ENCODE assay signal across 8 cellular contexts in the genomic region with DNA sequence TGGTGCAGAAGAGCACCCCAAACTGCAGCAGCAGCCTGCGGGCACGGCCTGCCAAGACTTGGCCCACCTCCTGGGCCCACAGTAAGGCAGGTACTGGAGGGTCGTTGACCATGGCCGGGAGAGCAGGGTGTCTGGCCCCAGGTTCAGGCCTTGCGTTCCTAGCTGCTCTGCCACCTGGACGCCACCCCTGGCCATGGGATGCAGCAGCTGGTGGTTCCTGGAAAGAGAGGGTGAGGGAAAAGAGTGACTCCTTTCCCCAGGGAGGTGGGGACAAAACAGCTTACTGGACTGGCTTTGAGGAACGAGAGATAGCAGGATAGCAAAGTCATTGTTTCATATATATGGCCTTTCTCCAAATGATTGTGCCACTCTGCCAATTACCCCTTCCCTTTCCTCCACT. TPM values are rescaled to one million over a fixed set of nuclear protein-coding genes. Genes with fewer than 3 reads are reported as not detected.
DNase-seq lines count a peak whose midpoint lies in the region; ATAC-seq and TF ChIP-seq lines count a peak whose summit lies in the region.

No MANE protein-coding gene starts in this region.

- no peaks in the 10 kb centered on the region for H3K79me2 ChIP-seq in parathyroid adenoma

- peak overlapping the region; percentile 76 for H3K4me2 ChIP-seq in parathyroid adenoma (ENCODE audit: low read length)

- H3K9ac ChIP-seq in parathyroid adenoma = no peak overlapping the region

- no peak for TF ChIP-seq POLR2A in erythroblast (IDR thresholded peaks at IDR 0.05; ENCODE audit: low read length)

- H2AFZ ChIP-seq in parathyroid adenoma = peak overlapping the region; percentile 68

- H3K4me3 ChIP-seq in SJCRH30 (peak overlapping the region; percentile 64), parathyroid adenoma (ENCODE audit: low read depth, low read length) (peak overlapping the region; percentile 78)

- peak; percentile 59 for DNase-seq in NCI-H748 (lab: John Stamatoyannopoulos, UW; ENCODE audit: unreplicated experiment)
- no peak for DNase-seq in NCI-H748 treated with DMSO at 0.1 percent for 48 hours (lab: John Stamatoyannopoulos, UW)
- no peak for DNase-seq in SJCRH30
- peak; percentile 64 to 71 for DNase-seq in erythroblast (lab: John Stamatoyannopoulos, UW)
- DNase-seq in GM10266 (ENCODE audit: extremely low spot score) = no peak

- H3K27me3 ChIP-seq in SJCRH30 = no peaks in the 10 kb centered on the region
- no peaks in the 10 kb centered on the region for H3K27me3 ChIP-seq in parathyroid adenoma (ENCODE audit: control insufficient read depth, insufficient read depth, low read length)

- TF ChIP-seq CTCF in parathyroid adenoma (IDR thresholded peaks at IDR 0.05) (no peak), GM10266 (IDR thresholded peaks at IDR 0.05; ENCODE audit: control insufficient read depth, insufficient read depth, low read depth, missing control alignments) (no peak)

- H3K4me1 ChIP-seq in SJCRH30 = peaks cover 11% of the 10 kb centered on the region
- H3K4me1 ChIP-seq in parathyroid adenoma = peaks cover 7% of the 10 kb centered on the region

- H3K36me3 ChIP-seq in SJCRH30 (peaks cover 15% of the 10 kb centered on the region), parathyroid adenoma (ENCODE audit: control insufficient read depth, insufficient read depth, low read length) (no peaks in the 10 kb centered on the region)

- ATAC-seq in HG03342 (IDR thresholded peaks at IDR 0.05; ENCODE audit: unreplicated experiment) = no peak
- ATAC-seq in GM21737 (IDR thresholded peaks at IDR 0.05; ENCODE audit: unreplicated experiment) = no peak

- H3K27ac ChIP-seq in SJCRH30 (peak overlapping the region; percentile 38; the same call in 1 of the 2 replicates), parathyroid adenoma (peak overlapping the region; percentile 78)

- no peaks in the 10 kb centered on the region for H3K9me3 ChIP-seq in SJCRH30 (replicated peaks)
- no peaks in the 10 kb centered on the region for H3K9me3 ChIP-seq in parathyroid adenoma (ENCODE audit: control insufficient read depth, low read length)

RNA-seq across cellular contexts. Expression of a gene that starts 1.8 kb away (rescaled TPM):
- total RNA-seq in SJCRH30 (2014; rRNA removed; shearing (Covaris generic)) = 24.3 and 26.1 TPM in 2 replicates

RNA-seq across cellular contexts. Expression of a gene that starts 2.1 kb away (rescaled TPM):
- total RNA-seq in SJCRH30 (2014; rRNA removed; shearing (Covaris generic)) = not detected in 2 replicates

RNA-seq across cellular contexts. Expression of a gene that starts 16.1 kb away (rescaled TPM):
- total RNA-seq in SJCRH30 (2014; rRNA removed; shearing (Covaris generic)) = 0.55 and 0.73 TPM in 2 replicates

RNA-seq across cellular contexts. Expression of a gene that starts 21.9 kb away (rescaled TPM):
- 16.7 and 21.2 TPM in 2 replicates for total RNA-seq in SJCRH30 (2014; rRNA removed; shearing (Covaris generic))

RNA-seq across cellular contexts. Expression of a gene that starts 22.9 kb away (rescaled TPM):
- 46.2 and 47.0 TPM in 2 replicates for total RNA-seq in SJCRH30 (2014; rRNA removed; shearing (Covaris generic))

Comparison
In these comparisons a context has a peak if more than half of its experiments do, and no peak if none do; other contexts are left out.
1. DNase-seq: peak in NCI-H748 (single experiment) and erythroblast (2 of 2); none in NCI-H748 treated with DMSO at 0.1 percent for 48 hours (single experiment), SJCRH30 (0 of 2) and GM10266 (single experiment).